In the genomic region with DNA sequence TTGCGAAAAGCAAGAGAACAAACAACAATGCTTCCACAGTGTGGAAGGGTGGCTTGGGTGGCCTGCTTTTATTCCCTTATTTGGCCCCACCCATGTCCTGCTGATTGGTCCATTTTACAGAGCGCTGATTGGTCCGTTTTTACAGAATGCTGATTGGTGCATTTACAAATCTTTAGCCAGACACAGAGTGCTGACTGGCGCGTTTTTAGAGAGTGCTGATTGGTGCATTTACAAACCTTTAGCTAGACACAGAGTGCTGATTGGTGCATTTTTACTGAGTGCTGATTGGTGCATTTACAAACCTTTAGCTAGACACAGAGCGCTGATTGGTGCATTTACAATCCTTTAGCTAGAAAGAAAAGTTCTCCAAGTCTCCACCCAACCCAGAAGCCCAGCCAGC, we compare ENCODE assay signal across 8 cellular contexts. TPM values are rescaled to one million over a fixed set of nuclear protein-coding genes. Genes with fewer than 3 reads are reported as not detected.
A peak's percentile ranks its signal among the peaks of the same experiment; 100 is the strongest.
DNase-seq lines count a peak whose midpoint lies in the region; ATAC-seq, FAIRE-seq and TF ChIP-seq lines count a peak whose summit lies in the region.
"Not testable (repeated sequence)": the region's sequence is repeated elsewhere in the genome, so short reads cannot be mapped to it uniquely, and the experiment has no call there.
"Had no signal": no experiment of that assay in that cellular context is flagged by ENCODE, and none has a peak within 500 bp of the region (broad histone marks: within the 10 kb centered on the region; RNA-seq: fewer than 3 reads in every experiment).

No MANE protein-coding gene starts in this region.

- not testable (repeated sequence) for FAIRE-seq in A549 (lab: Jason Lieb, UNC); K562 (lab: Jason Lieb, UNC); HepG2 (lab: Jason Lieb, UNC)

- not testable (repeated sequence) for H3K56ac ChIP-seq in IMR-90 (ENCODE audit: extremely low read depth, insufficient read depth, low read length)

- not testable (repeated sequence) for H3K9me1 ChIP-seq in IMR-90 (ENCODE audit: insufficient read depth, low read length); K562 (ENCODE audit: control insufficient read depth, insufficient read depth, low read length)

- H3K79me1 ChIP-seq in IMR-90 (ENCODE audit: low read depth in 1 of 2, low read length in 2 of 2), result not testable (repeated sequence)

- not testable (repeated sequence) for H3K4ac ChIP-seq in IMR-90 (ENCODE audit: low read depth, low read length)

- not testable (repeated sequence) for H2AK9ac ChIP-seq in IMR-90 (replicated peaks; ENCODE audit: low read depth, low read length, poor library complexity)

- H4K20me1 ChIP-seq in IMR-90 (ENCODE audit: insufficient read depth, low read length); K562 (replicated peaks; ENCODE audit: control insufficient read depth, insufficient read depth, low read length); HepG2 (ENCODE audit: insufficient read depth, low read length): not testable (repeated sequence)

- H4K91ac ChIP-seq in IMR-90 (ENCODE audit: insufficient read depth, low read depth, low read length), result not testable (repeated sequence)

- not testable (repeated sequence) for H3K79me2 ChIP-seq in K562 (ENCODE audit: control insufficient read depth, insufficient read depth, low read length); HepG2 (ENCODE audit: insufficient read depth, low read length)

- not testable (repeated sequence) for H3K18ac ChIP-seq in IMR-90 (ENCODE audit: low read depth, low read length)

- H2BK20ac ChIP-seq in IMR-90 (ENCODE audit: low read depth, low read length), result not testable (repeated sequence)

- TF ChIP-seq POLR2A in A549 (IDR thresholded peaks at IDR 0.05; ENCODE audit: low read length); IMR-90 (IDR thresholded peaks at IDR 0.05; ENCODE audit: low read depth, low read length); K562 (conservative IDR thresholded peaks at IDR 0.05); HepG2 (IDR thresholded peaks at IDR 0.05; ENCODE audit: insufficient read depth in 1 of 2, low read depth in 2 of 2, low read length in 2 of 2); testis (IDR thresholded peaks at IDR 0.05): not testable (repeated sequence)

- CTCF ChIA-PET in A549 (lab: Yijun Ruan, JAX), result interaction anchor here (0.8 kb wide), 1 partner anchor 543 kb away, joined by 3 read pairs; no protein-coding TSS in a partner anchor
- CTCF ChIA-PET in IMR-90 (lab: Yijun Ruan, JAX); K562 (lab: Yijun Ruan, JAX; ENCODE audit: low intra/inter-chr PET ratio); HepG2 (lab: Yijun Ruan, JAX; ENCODE audit: low intra/inter-chr PET ratio, low total read pairs): not testable (repeated sequence)

- not testable (repeated sequence) for H3K27ac ChIP-seq in A549; IMR-90 (ENCODE audit: insufficient read depth, low read length); K562 (ENCODE audit: extremely low read depth, low read depth, low read length); HepG2 (ENCODE audit: extremely low read length, insufficient read depth, low read length); testis

- TF ChIP-seq RAD21 in A549 (conservative IDR thresholded peaks at IDR 0.05 in 1 of 2, IDR thresholded peaks at IDR 0.05 in 1 of 2); IMR-90 (IDR thresholded peaks at IDR 0.05; ENCODE audit: low read length); K562 (CRISPR knock-in tag; conservative IDR thresholded peaks at IDR 0.05 in 1 of 2, IDR thresholded peaks at IDR 0.05 in 1 of 2); HepG2 (CRISPR knock-in tag; IDR thresholded peaks at IDR 0.05): not testable (repeated sequence)

- H2AK5ac ChIP-seq in IMR-90 (ENCODE audit: low read depth, low read length), result not testable (repeated sequence)

- H3K4me1 ChIP-seq in A549, result peaks cover 15% of the 10 kb centered on the region
- H3K4me1 ChIP-seq in IMR-90 (ENCODE audit: control insufficient read depth, insufficient read depth, low read length); K562 (replicated peaks in 1 of 2; ENCODE audit: control insufficient read depth in 2 of 2, insufficient read depth in 2 of 2, low read length in 2 of 2); HepG2 (ENCODE audit: insufficient read depth, low read length); testis: not testable (repeated sequence)

- H3K36me3 ChIP-seq in IMR-90 (ENCODE audit: control insufficient read depth, insufficient read depth, low read length); K562 (ENCODE audit: control insufficient read depth, insufficient read depth, low read length); HepG2 (replicated peaks in 1 of 2; ENCODE audit: control insufficient read depth in 1 of 2, insufficient read depth in 2 of 2, low read length in 2 of 2); testis (ENCODE audit: low read depth, missing control alignments): not testable (repeated sequence)

- not testable (repeated sequence) for H2AFZ ChIP-seq in IMR-90 (replicated peaks; ENCODE audit: low read length, poor library complexity); K562 (ENCODE audit: low read depth, low read length); HepG2 (ENCODE audit: low read length)

- not testable (repeated sequence) for H2BK15ac ChIP-seq in IMR-90 (ENCODE audit: low read depth, low read length)

- not testable (repeated sequence) for TF ChIP-seq CTCF in A549 (IDR thresholded peaks at IDR 0.05); IMR-90 (conservative IDR thresholded peaks at IDR 0.05; ENCODE audit: low read depth, low read length); K562 (IDR thresholded peaks at IDR 0.05 in 2 of 3, conservative IDR thresholded peaks at IDR 0.05 in 1 of 3; ENCODE audit: insufficient read depth in 2 of 3, low read depth in 1 of 3, low read length in 3 of 3); HepG2 (CRISPR knock-in tag; IDR thresholded peaks at IDR 0.05); testis (IDR thresholded peaks at IDR 0.05)

- not testable (repeated sequence) for H4K8ac ChIP-seq in IMR-90 (ENCODE audit: low read depth in 2 of 2, low read length in 2 of 2)

- H3K4me2 ChIP-seq in A549; IMR-90 (ENCODE audit: low read depth, low read length); K562 (ENCODE audit: insufficient read depth, low read length); HepG2 (ENCODE audit: low read depth, low read length): not testable (repeated sequence)

- H3K9ac ChIP-seq in IMR-90 (ENCODE audit: low read depth, low read length); K562 (ENCODE audit: insufficient read depth in 1 of 2, low read depth in 2 of 2, low read length in 2 of 2); HepG2 (ENCODE audit: insufficient read depth, low read depth, low read length): not testable (repeated sequence)

- TF ChIP-seq EP300 in A549 (IDR thresholded peaks at IDR 0.05); K562 (IDR thresholded peaks at IDR 0.05; ENCODE audit: low read length); HepG2 (IDR thresholded peaks at IDR 0.05; ENCODE audit: low read depth in 2 of 2, low read length in 2 of 2); HepG2 (CRISPR knock-in tag; IDR thresholded peaks at IDR 0.05; ENCODE audit: borderline replicate concordance): not testable (repeated sequence)

- DNase-seq in A549 (ENCODE audit: low read depth in 1 of 2, low spot score in 1 of 2); IMR-90; K562 (ENCODE audit: extremely low read depth in 1 of 4, low spot score in 3 of 4); HepG2 (ENCODE audit: low spot score): not testable (repeated sequence)
- DNase-seq in testis, result peak; percentile 21

- H3K9me3 ChIP-seq in A549; IMR-90 (ENCODE audit: control insufficient read depth, insufficient read depth, low read length); K562 (replicated peaks; ENCODE audit: control insufficient read depth, insufficient read depth, low read depth, low read length); HepG2 (ENCODE audit: low read length); testis: not testable (repeated sequence)

- not testable (repeated sequence) for BruUV-seq in IMR-90 (replicated peaks; lab: Mats Ljungman, UMichigan); K562 (replicated peaks; lab: Mats Ljungman, UMichigan); HepG2 (replicated peaks; lab: Mats Ljungman, UMichigan)

- 95% methylated on average over 6 of the region's 6 CpGs for WGBS in A549 (ENCODE audit: missing lambda C conversion rate)
- WGBS in IMR-90 (ENCODE audit: extremely low coverage in 2 of 2, insufficient read length in 1 of 2), 2 experiments, result no CpG with 5 or more reads among the region's 6 CpGs
- WGBS in K562 (ENCODE audit: insufficient coverage, low coverage, missing lambda C conversion rate), result 19% methylated on average over 6 of the region's 6 CpGs
- 21% methylated on average over 6 of the region's 6 CpGs for WGBS in HepG2 (ENCODE audit: low lambda C conversion rate)
- WGBS in testis, 2 donors, result 93 to 98% methylated on average over 6 of the region's 6 CpGs

- intact Hi-C loops in IMR-90 (cut with micrococcal nuclease); K562 (cut with micrococcal nuclease); testis (cut with DNase I; ENCODE audit: low total_unique reads): not testable (repeated sequence)
- intact Hi-C loops in HepG2 (cut with micrococcal nuclease; ENCODE audit: unreplicated experiment), result loop anchor here (10.0 kb wide), 1 partner anchor 548 kb away; no protein-coding TSS in a partner anchor

- not testable (repeated sequence) for H2BK120ac ChIP-seq in IMR-90 (ENCODE audit: low read depth, low read length)

- H4K5ac ChIP-seq in IMR-90 (ENCODE audit: low read depth, low read length), result not testable (repeated sequence)

- POLR2A ChIA-PET in A549 (lab: Yijun Ruan, JAX); IMR-90 (lab: Charles Lee; ENCODE audit: unreplicated experiment); K562 (lab: Yijun Ruan, JAX); HepG2 (lab: Yijun Ruan, JAX): not testable (repeated sequence)

- not testable (repeated sequence) for H3K23ac ChIP-seq in IMR-90 (ENCODE audit: low read depth, low read length)

- H3K27me3 ChIP-seq in IMR-90 (ENCODE audit: control insufficient read depth, insufficient read depth, low read length); K562 (ENCODE audit: control insufficient read depth in 2 of 2, insufficient read depth in 2 of 2, low read length in 2 of 2); HepG2 (ENCODE audit: control insufficient read depth in 1 of 2, insufficient read depth in 2 of 2, low read length in 2 of 2); testis: not testable (repeated sequence)

- not testable (repeated sequence) for H3K4me3 ChIP-seq in A549; IMR-90 (ENCODE audit: insufficient read depth, low read depth, low read length); K562; HepG2 (replicated peaks in 1 of 3; ENCODE audit: insufficient read depth in 1 of 3, low read depth in 2 of 3, low read length in 3 of 3); testis

- dilution Hi-C loops in IMR-90 (cut with HindIII; ENCODE audit: low sequenced_read_pairs, unreplicated experiment), result not testable (repeated sequence)

- H2BK5ac ChIP-seq in IMR-90 (ENCODE audit: low read depth, low read length, poor library complexity, severe bottlenecking), result not testable (repeated sequence)

- H3K14ac ChIP-seq in IMR-90 (replicated peaks; ENCODE audit: low read depth, low read length), result not testable (repeated sequence)

- ATAC-seq in A549; IMR-90 (ENCODE audit: low read depth); K562; HepG2: not testable (repeated sequence)

- in situ Hi-C loops in IMR-90 (cut with MboI; ENCODE audit: low sequenced_read_pairs); K562 (cut with MboI): not testable (repeated sequence)
- in situ Hi-C loops in HepG2 (cut with HindIII; ENCODE audit: extremely low pct_ligation_motif_present, low pct_unique_long_range_greater_than_20kb), result loop anchor here (10.0 kb wide), 1 partner anchor 328 kb away; no protein-coding TSS in a partner anchor

RNA-seq across cellular contexts. Expression of a gene that starts 8.1 kb away (rescaled TPM):
- polyA plus RNA-seq in A549 (2011; rRNA removed), result 208 and 212 TPM in 2 replicates
- 38.1 and 39.8 TPM in 2 replicates for polyA plus RNA-seq in A549 (2012; cell fraction: cytosol; rRNA removed)
- polyA plus RNA-seq in A549 (2012; cell fraction: nucleus; rRNA removed), result 42.9 and 51.9 TPM in 2 replicates
- polyA plus RNA-seq in A549 (2017; fragmentation: RNase III; extraction: RNeasy Plus Mini Kit Qiagen cat#74134 plus additional on column Dnase treatment), result 78.1 to 79.2 TPM (median 78.2 TPM) in 3 replicates
- polyA minus RNA-seq in A549 (2011; rRNA and poly(A)+ RNA removed), result 300 and 317 TPM in 2 replicates
- 97.1 and 116 TPM in 2 replicates for total RNA-seq in IMR-90 (2012; rRNA removed)
- polyA plus RNA-seq in IMR-90 (2012; rRNA removed), result 19.3 and 21.2 TPM in 2 replicates
- polyA plus RNA-seq in IMR-90 (2012; cell fraction: cytosol; rRNA removed), result 9.7 and 16.1 TPM in 2 replicates
- polyA plus RNA-seq in IMR-90 (2012; cell fraction: nucleus; rRNA removed; ENCODE audit: low replicate concordance), result 8.7 and 33.3 TPM in 2 replicates
- not detected in 2 replicates for total RNA-seq in K562 (2011; cell fraction: chromatin; rRNA removed; ENCODE audit: low replicate concordance)
- total RNA-seq in K562 (2011; cell fraction: nucleolus; rRNA removed), result not detected in 2 replicates
- not detected in 2 replicates for total RNA-seq in K562 (2011; cell fraction: nucleoplasm; rRNA removed)
- 0.04 and 0.09 TPM in 2 replicates for total RNA-seq in K562 (2014; rRNA removed)
- total RNA-seq in K562 (2014; rRNA removed; fragmentation: Illumina TruSeq; extraction: Trizol), result 0.18 and 0.19 TPM in 2 replicates
- 0.36 and 0.38 TPM in 2 replicates for total RNA-seq in K562 (2015; rRNA removed; fragmentation: Illumina TruSeq; extraction: Trizol)
- 0.16 TPM in 2 replicates for total RNA-seq in K562 (2021)
- polyA plus RNA-seq in K562 (2011; rRNA removed), result not detected in 2 replicates
- polyA plus RNA-seq in K562 (2011; cell fraction: cytosol; rRNA removed), result not detected in 2 replicates
- polyA plus RNA-seq in K562 (2011; cell fraction: nucleus; rRNA removed), result not detected in 2 replicates
- polyA plus RNA-seq in K562 (2012), result 0.04 and 0.06 TPM in 2 replicates
- 0.04 and 0.08 TPM in 2 replicates for polyA plus RNA-seq in K562 (2014; fragmentation: Illumina TruSeq; extraction: Trizol)
- under 1 TPM in 1 of 2 experiments, not detected in 1; 0.04 TPM for polyA plus RNA-seq in K562 (2014; fragmentation: Nextera tagmentation; extraction: Ambion mirVana)
- polyA plus RNA-seq in K562 (2014; rRNA removed), result not detected in 2 replicates
- not detected in 2 replicates for polyA minus RNA-seq in K562 (2011; rRNA and poly(A)+ RNA removed)
- polyA minus RNA-seq in K562 (2011; cell fraction: cytosol; rRNA and poly(A)+ RNA removed), result not detected in 2 replicates
- polyA minus RNA-seq in K562 (2011; cell fraction: nucleus; rRNA and poly(A)+ RNA removed), result not detected in 2 replicates
- total RNA-seq in HepG2 (2016; rRNA removed; fragmentation: Illumina TruSeq; extraction: Trizol), result 0.13 TPM in 1 of 2 replicates, not detected in the other
- 0.09 TPM in 1 of 2 replicates, not detected in the other for total RNA-seq in HepG2 (2016; cell fraction: cytosol; rRNA removed; fragmentation: Illumina TruSeq; extraction: Trizol; ENCODE audit: low read depth)
- total RNA-seq in HepG2 (2016; cell fraction: insoluble cytoplasmic fraction; rRNA removed; fragmentation: Illumina TruSeq; extraction: Trizol), result 0.13 TPM in 1 of 2 replicates, not detected in the other
- total RNA-seq in HepG2 (2016; cell fraction: membrane; rRNA removed; fragmentation: Illumina TruSeq; extraction: Trizol), result not detected in 2 replicates
- not detected in 2 replicates for total RNA-seq in HepG2 (2016; cell fraction: nucleus; rRNA removed; fragmentation: Illumina TruSeq; extraction: Trizol)
- 0.05 and 0.08 TPM in 2 replicates for polyA plus RNA-seq in HepG2 (2011; rRNA removed)
- polyA plus RNA-seq in HepG2 (2011; cell fraction: cytosol; rRNA removed), result 0.01 TPM in 1 of 2 replicates, not detected in the other
- 0.03 TPM in 1 of 2 replicates, not detected in the other for polyA plus RNA-seq in HepG2 (2011; cell fraction: nucleus; rRNA removed)
- polyA plus RNA-seq in HepG2 (2012), result not detected in 2 replicates
- not detected in 2 replicates for polyA plus RNA-seq in HepG2 (2016; cell fraction: cytosol; fragmentation: Illumina TruSeq; extraction: Trizol; ENCODE audit: low read depth)
- polyA plus RNA-seq in HepG2 (2016; cell fraction: insoluble cytoplasmic fraction; fragmentation: Illumina TruSeq; extraction: Trizol; ENCODE audit: low read depth), result 0.21 TPM in 1 of 2 replicates, not detected in the other
- not detected in 2 replicates for polyA plus RNA-seq in HepG2 (2016; cell fraction: membrane; fragmentation: Illumina TruSeq; extraction: Trizol; ENCODE audit: low read depth)
- 0.11 and 0.19 TPM in 2 replicates for polyA plus RNA-seq in HepG2 (2016; cell fraction: nucleus; fragmentation: Illumina TruSeq; extraction: Trizol; ENCODE audit: insufficient read depth, low read depth)
- 7.6 TPM in 1 of 2 replicates, not detected in the other for polyA minus RNA-seq in HepG2 (2011; rRNA and poly(A)+ RNA removed; ENCODE audit: low replicate concordance)
- polyA minus RNA-seq in HepG2 (2011; cell fraction: cytosol; rRNA and poly(A)+ RNA removed), result not detected in 2 replicates
- 0.12 and 0.13 TPM in 2 replicates for polyA minus RNA-seq in HepG2 (2011; cell fraction: nucleus; rRNA and poly(A)+ RNA removed)
- total RNA-seq in testis, result 100 to 1,000 TPM in 1 of 2 donors, 10 to 100 TPM in 1; 78.8 to 113 TPM
- 23.1 TPM for polyA plus RNA-seq in testis (ENCODE audit: insufficient read depth, low read depth, low replicate concordance)
- total RNA-seq: CD8-positive, alpha-beta memory T cell had no signal
- polyA plus RNA-seq: CD4-positive, alpha-beta memory T cell; CD4-positive, CD25-positive, alpha-beta regulatory T cell; CD8-positive, alpha-beta memory T cell had no signal

Comparison
In these comparisons a context has a peak if more than half of its experiments do, and no peak if none do; other contexts are left out.
1. RNA of a gene that starts 8.1 kb away (polyA plus RNA-seq): 38.1 to 212 TPM in A549, 23.1 TPM in testis (single experiment) and 8.7 to 33.3 TPM in IMR-90; 0.01 to 0.21 TPM in HepG2 and 0.04 to 0.08 TPM in K562; every median in the first group is over 4 times any median in the second.